ENCODE assay signal across 11 cellular contexts in the genomic region with DNA sequence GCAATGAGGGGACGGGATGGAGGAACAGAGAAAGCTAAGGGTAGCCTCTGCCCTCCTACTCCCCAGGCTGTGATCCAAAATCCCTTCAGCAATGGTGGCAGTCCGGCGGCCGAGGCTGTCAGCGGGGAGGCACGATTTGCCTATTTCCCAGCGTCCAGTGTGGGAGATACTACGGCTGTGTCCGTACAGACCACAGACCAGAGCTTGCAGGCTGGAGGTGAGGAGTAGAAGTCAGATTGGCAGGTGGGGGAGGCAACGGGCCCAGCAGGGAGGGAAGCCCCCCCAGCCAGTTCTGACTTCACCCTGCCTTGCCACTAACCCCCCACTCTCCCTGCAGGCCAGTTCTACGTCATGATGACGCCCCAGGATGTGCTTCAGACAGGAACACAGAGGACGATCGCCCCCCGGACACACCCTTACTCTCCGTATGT. TPM values are rescaled to one million over a fixed set of nuclear protein-coding genes. Genes with fewer than 3 reads are reported as not detected.
DNase-seq lines count a peak whose midpoint lies in the region; ATAC-seq, FAIRE-seq and TF ChIP-seq lines count a peak whose summit lies in the region.
"Had no signal": no experiment of that assay in that cellular context is flagged by ENCODE, and none has a peak within 500 bp of the region (broad histone marks: within the 10 kb centered on the region; RNA-seq: fewer than 3 reads in every experiment).

No MANE protein-coding gene starts in this region.

- no peaks in the 10 kb centered on the region for H3K9me3 Mint-ChIP-seq in osteocyte (ENCODE audit: unreplicated experiment)
- H3K9me3 Mint-ChIP-seq: dendritic cell treated with granulocyte-macrophage colony-stimulating factor and Interleukin-4, amounts not matched to agents 40 ng/mL and 50 ng/mL, for 4 days had no signal

- WGBS in H1 (ENCODE audit: extremely low coverage in 1 of 2, insufficient coverage in 1 of 2, insufficient read length in 1 of 2, insufficient replicate concordance in 2 of 2, low coverage in 1 of 2, low lambda C conversion rate in 2 of 2, missing lambda C conversion rate in 1 of 2), 2 experiments, result 88% methylated on average over 16 of the region's 16 CpGs; no CpG with 5 or more reads in 1 of the 2 experiments

- no peak overlapping the region for H3K23ac ChIP-seq in H1 (ENCODE audit: insufficient read length)

- H3K4me1 Mint-ChIP-seq in osteocyte (ENCODE audit: unreplicated experiment), result peaks cover 10% of the 10 kb centered on the region

- no peaks in the 10 kb centered on the region; the same call in 1 of the 2 replicates for H3K23me2 ChIP-seq in H1 (ENCODE audit: low read depth, low read length)

- peak overlapping the region; percentile 88 for H3K4me3 ChIP-seq in OCI-LY3 (ENCODE audit: low read length)
- no peak overlapping the region for H3K4me3 ChIP-seq in H1 (ENCODE audit: extremely low read depth in 1 of 4, insufficient read depth in 2 of 4, low read depth in 3 of 4, low read length in 4 of 4)

- POLR2A ChIA-PET in H1 (lab: Charles Lee; ENCODE audit: partially characterized antibody), result interaction anchor here (1.2 to 3.1 kb wide), 5 partner anchors 11 to 147 kb away, joined by 3 to 20 read pairs (median 4); partner anchors contain the start of gene HAMP

- no peak overlapping the region for H2BK12ac ChIP-seq in H1 (ENCODE audit: low read depth, low read length)

- FAIRE-seq in GM12892 (lab: Jason Lieb, UNC) (peak; percentile 21), H1 (lab: Jason Lieb, UNC) (no peak)
- FAIRE-seq: G401.6 had no signal

- no peak overlapping the region for H3K18ac ChIP-seq in H1 (ENCODE audit: extremely low read depth, low read length)

- H2BK20ac ChIP-seq in H1 (ENCODE audit: low read length), result no peak overlapping the region

- H4K20me1 ChIP-seq in OCI-LY3 (ENCODE audit: insufficient read depth, low read length), result no peaks in the 10 kb centered on the region
- peaks cover 0 to 14% of the 10 kb centered on the region in 2 experiments for H4K20me1 ChIP-seq in H1 (replicated peaks in 1 of 2; ENCODE audit: control insufficient read depth in 1 of 2, insufficient read depth in 2 of 2, low read length in 2 of 2)

- H3K56ac ChIP-seq in H1 (replicated peaks; ENCODE audit: insufficient read length, low read depth, low read length), result no peak overlapping the region

- no peak overlapping the region for H3K27ac Mint-ChIP-seq in osteocyte (ENCODE audit: unreplicated experiment)

- no peak overlapping the region for H3K14ac ChIP-seq in H1 (ENCODE audit: insufficient read length)

- no peak overlapping the region; the same call in 1 of the 2 replicates for H4K8ac ChIP-seq in H1 (ENCODE audit: extremely low read depth, insufficient read depth, low read length)

- H3K4me1 ChIP-seq in OCI-LY3 (ENCODE audit: low read length) (peaks cover 47% of the 10 kb centered on the region), H1 (replicated peaks in 1 of 4; ENCODE audit: control insufficient read depth in 3 of 4, insufficient read depth in 4 of 4, low read length in 3 of 4) (peaks cover 0 to 14% (median 8%) of the 10 kb centered on the region in 4 experiments; a peak in 5 of 7 replicates)

- no peaks in the 10 kb centered on the region for H3K27me3 Mint-ChIP-seq in osteocyte (ENCODE audit: unreplicated experiment)
- H3K27me3 Mint-ChIP-seq: dendritic cell treated with granulocyte-macrophage colony-stimulating factor and Interleukin-4, amounts not matched to agents 40 ng/mL and 50 ng/mL, for 4 days had no signal

- H3K79me2 ChIP-seq in OCI-LY3 (ENCODE audit: low read length) (peaks cover 18% of the 10 kb centered on the region), H1 (ENCODE audit: control insufficient read depth in 1 of 2, insufficient read depth in 2 of 2, low read length in 2 of 2) (0 out of 4 replicates have a peak, but pooled peaks cover 0 to 5% of the 10 kb centered on the region in 2 experiments)

- H2AFZ ChIP-seq in OCI-LY3 (ENCODE audit: low read depth, low read length) (no peak overlapping the region), H1 (ENCODE audit: low read length) (no peak overlapping the region)

- TF ChIP-seq POLR2A in GM12892 (IDR thresholded peaks at IDR 0.05; ENCODE audit: low read depth, low read length) (no peak), H1 (IDR thresholded peaks at IDR 0.05; ENCODE audit: control extremely low read depth in 1 of 2, low read depth in 2 of 2, low read length in 2 of 2) (no peak)

- TF ChIP-seq CTCF in OCI-LY3 (IDR thresholded peaks at IDR 0.05; ENCODE audit: low read depth, low read length) (no peak), H1 (IDR thresholded peaks at IDR 0.05; ENCODE audit: control extremely low read depth in 1 of 3, insufficient read depth in 1 of 3, low read depth in 1 of 3, low read length in 3 of 3) (no peak), osteocyte (IDR thresholded peaks at IDR 0.05) (no peak)

- TF ChIP-seq EP300 in H1 (IDR thresholded peaks at IDR 0.05; ENCODE audit: borderline replicate concordance in 1 of 2, low read depth in 2 of 2, low read length in 2 of 2), result no peak

- H2AK5ac ChIP-seq in H1 (ENCODE audit: low read depth, low read length), result no peak overlapping the region

- no peak overlapping the region for H4K91ac ChIP-seq in H1 (replicated peaks; ENCODE audit: insufficient read length, low read length)

- H3K27ac ChIP-seq in OCI-LY3 (ENCODE audit: low read length), result no peak overlapping the region
- no peak overlapping the region for H3K27ac ChIP-seq in H1 (ENCODE audit: low read depth, low read length)

- TF ChIP-seq RAD21 in H1 (IDR thresholded peaks at IDR 0.05 in 1 of 2, conservative IDR thresholded peaks at IDR 0.05 in 1 of 2; ENCODE audit: low read depth in 2 of 2, low read length in 2 of 2), result no peak

- no peak for ATAC-seq in HG02840 (IDR thresholded peaks at IDR 0.05; ENCODE audit: low FRiP score, unreplicated experiment)

- no peak overlapping the region for H4K5ac ChIP-seq in H1 (ENCODE audit: insufficient read length, low read depth, low read length)

- H2BK15ac ChIP-seq in H1 (ENCODE audit: low read length), result no peak overlapping the region

- H3K36me3 Mint-ChIP-seq in osteocyte (ENCODE audit: unreplicated experiment), result peaks cover 29% of the 10 kb centered on the region

- H3K4me2 ChIP-seq in OCI-LY3 (ENCODE audit: low read length) (peak overlapping the region; percentile 80), H1 (ENCODE audit: insufficient read depth in 1 of 2, low read depth in 2 of 2, low read length in 2 of 2) (peak overlapping the region; percentile 0 to 83; a peak in 2 of 4 replicates)

- H3K9ac ChIP-seq in OCI-LY3 (ENCODE audit: low read length) (no peak overlapping the region), H1 (replicated peaks in 1 of 4; ENCODE audit: extremely low read depth in 1 of 4, low read depth in 3 of 4, low read length in 3 of 4) (no peak overlapping the region)

- H3K4ac ChIP-seq in H1 (replicated peaks; ENCODE audit: insufficient read length, low read depth, low read length), result no peak overlapping the region

- CTCF ChIA-PET in H1 (lab: Charles Lee; ENCODE audit: partially characterized antibody), result interaction anchor here (1.0 to 2.2 kb wide), 7 partner anchors 8 to 186 kb away, joined by 3 to 14 read pairs (median 4); partner anchors contain the start of gene MAG

- peaks cover 3% of the 10 kb centered on the region; the same call in 1 of the 2 replicates for H3K79me1 ChIP-seq in H1 (ENCODE audit: low read depth, low read length)

- DNase-seq in GM12892 (ENCODE audit: insufficient read length) (no peak), H1 (ENCODE audit: low read depth in 1 of 2, low spot score in 2 of 2) (no peak), osteocyte (ENCODE audit: extremely low spot score, unreplicated experiment) (no peak), SHP77 (lab: John Stamatoyannopoulos, UW) (no peak), RKO (ENCODE audit: low spot score) (no peak)
- DNase-seq: SIG-M5 had no signal

- H3K4me3 Mint-ChIP-seq in osteocyte (ENCODE audit: unreplicated experiment), result peak overlapping the region; percentile 67

- H3K9me3 ChIP-seq in OCI-LY3 (ENCODE audit: insufficient read depth, low read length), result no peaks in the 10 kb centered on the region
- H3K9me3 ChIP-seq in H1 (ENCODE audit: insufficient read depth in 2 of 2, low read depth in 1 of 2, low read length in 1 of 2), result no peaks in the 10 kb centered on the region
- H3K9me3 ChIP-seq: suprapubic skin had no signal

- H3K27me3 ChIP-seq in OCI-LY3 (ENCODE audit: low read depth, low read length) (no peaks in the 10 kb centered on the region), H1 (replicated peaks in 1 of 4; ENCODE audit: control insufficient read depth in 3 of 4, extremely low read depth in 1 of 4, insufficient read depth in 3 of 4, low read length in 3 of 4) (no peaks in the 10 kb centered on the region)
- H3K27me3 ChIP-seq: suprapubic skin had no signal

- H3K36me3 ChIP-seq in OCI-LY3 (replicated peaks; ENCODE audit: low read depth, low read length), result peaks cover 49% of the 10 kb centered on the region
- peaks cover 11 to 32% (median 19%) of the 10 kb centered on the region in 4 experiments; a peak in 7 of 8 replicates for H3K36me3 ChIP-seq in H1 (ENCODE audit: control insufficient read depth in 2 of 4, insufficient read depth in 4 of 4, low read length in 3 of 4)

- H2BK5ac ChIP-seq in H1 (ENCODE audit: low read depth, low read length), result no peak overlapping the region

- no peak overlapping the region for H2BK120ac ChIP-seq in H1 (replicated peaks; ENCODE audit: low read depth, low read length)

RNA-seq across cellular contexts. Expression of gene USF2, which starts 1.6 kb away (rescaled TPM):
- 122 TPM for polyA plus RNA-seq in GM12892 (2012; ENCODE audit: missing spikeins)
- total RNA-seq in H1 (2021; fragmentation: NEBNext Ultra II Directional; extraction: Animal tissue kit (Norgen Biotek cat#: 25700)), result 109 and 113 TPM in 2 replicates
- 74.1 and 119 TPM in 2 replicates for polyA plus RNA-seq in H1 (2011; rRNA removed)
- polyA plus RNA-seq in H1 (2011; cell fraction: cytosol; rRNA removed), result 142 TPM
- polyA plus RNA-seq in H1 (2011; cell fraction: nucleus; rRNA removed), result 268 TPM
- 112 to 133 TPM (median 125 TPM) in 4 replicates for polyA plus RNA-seq in H1 (2012, experiment 1 of 2)
- 90.5 TPM for polyA plus RNA-seq in H1 (2012, experiment 2 of 2)
- 70.6 TPM for polyA plus RNA-seq in H1 (2013, experiment 1 of 2)
- 72.7 TPM for polyA plus RNA-seq in H1 (2013, experiment 2 of 2)
- 29.0 and 60.8 TPM in 2 replicates for polyA minus RNA-seq in H1 (2011; rRNA and poly(A)+ RNA removed)
- 79.1 TPM for polyA minus RNA-seq in H1 (2011; cell fraction: cytosol; rRNA and poly(A)+ RNA removed)
- polyA minus RNA-seq in H1 (2011; cell fraction: nucleus; rRNA and poly(A)+ RNA removed), result 82.7 TPM
- 112 and 115 TPM in 2 replicates for total RNA-seq in osteocyte

RNA-seq across cellular contexts. Expression of gene HAMP, which starts 11.9 kb away (rescaled TPM):
- not detected for polyA plus RNA-seq in GM12892 (2012; ENCODE audit: missing spikeins)
- total RNA-seq in H1 (2021; fragmentation: NEBNext Ultra II Directional; extraction: Animal tissue kit (Norgen Biotek cat#: 25700)), result not detected in 2 replicates
- 0.06 and 0.08 TPM in 2 replicates for polyA plus RNA-seq in H1 (2011; rRNA removed)
- not detected for polyA plus RNA-seq in H1 (2011; cell fraction: cytosol; rRNA removed)
- not detected for polyA plus RNA-seq in H1 (2011; cell fraction: nucleus; rRNA removed)
- 0.20 TPM in 1 of 4 replicates, not detected in the others for polyA plus RNA-seq in H1 (2012, experiment 1 of 2)
- not detected for polyA plus RNA-seq in H1 (2012, experiment 2 of 2)
- 0.12 TPM for polyA plus RNA-seq in H1 (2013, experiment 1 of 2)
- 0.07 TPM for polyA plus RNA-seq in H1 (2013, experiment 2 of 2)
- polyA minus RNA-seq in H1 (2011; rRNA and poly(A)+ RNA removed), result not detected in 2 replicates
- polyA minus RNA-seq in H1 (2011; cell fraction: cytosol; rRNA and poly(A)+ RNA removed), result not detected
- polyA minus RNA-seq in H1 (2011; cell fraction: nucleus; rRNA and poly(A)+ RNA removed), result not detected
- 0.68 TPM in 1 of 2 replicates, not detected in the other for total RNA-seq in osteocyte

RNA-seq across cellular contexts. Expression of gene MAG, which starts 21.6 kb away (rescaled TPM):
- polyA plus RNA-seq in GM12892 (2012; ENCODE audit: missing spikeins), result not detected
- 0.46 and 1.3 TPM in 2 replicates for total RNA-seq in H1 (2021; fragmentation: NEBNext Ultra II Directional; extraction: Animal tissue kit (Norgen Biotek cat#: 25700))
- 0.20 and 0.72 TPM in 2 replicates for polyA plus RNA-seq in H1 (2011; rRNA removed)
- 0.41 TPM for polyA plus RNA-seq in H1 (2011; cell fraction: cytosol; rRNA removed)
- polyA plus RNA-seq in H1 (2011; cell fraction: nucleus; rRNA removed), result 1.7 TPM
- polyA plus RNA-seq in H1 (2012, experiment 1 of 2), result 0.22 to 0.74 TPM (median 0.54 TPM) in 4 replicates
- polyA plus RNA-seq in H1 (2012, experiment 2 of 2), result 0.28 TPM
- polyA plus RNA-seq in H1 (2013, experiment 1 of 2), result 1.4 TPM
- 1.3 TPM for polyA plus RNA-seq in H1 (2013, experiment 2 of 2)
- 0.25 and 0.90 TPM in 2 replicates for polyA minus RNA-seq in H1 (2011; rRNA and poly(A)+ RNA removed)
- not detected for polyA minus RNA-seq in H1 (2011; cell fraction: cytosol; rRNA and poly(A)+ RNA removed)
- polyA minus RNA-seq in H1 (2011; cell fraction: nucleus; rRNA and poly(A)+ RNA removed), result not detected
- total RNA-seq in osteocyte, result not detected in 2 replicates
- total RNA-seq: suprapubic skin had no signal

RNA-seq across cellular contexts. Expression of gene LSR, which starts 21.6 kb away (rescaled TPM):
- polyA plus RNA-seq in GM12892 (2012; ENCODE audit: missing spikeins), result 12.7 TPM
- 159 and 166 TPM in 2 replicates for total RNA-seq in H1 (2021; fragmentation: NEBNext Ultra II Directional; extraction: Animal tissue kit (Norgen Biotek cat#: 25700))
- polyA plus RNA-seq in H1 (2011; rRNA removed), result 186 and 296 TPM in 2 replicates
- 106 TPM for polyA plus RNA-seq in H1 (2011; cell fraction: cytosol; rRNA removed)
- polyA plus RNA-seq in H1 (2011; cell fraction: nucleus; rRNA removed), result 204 TPM
- polyA plus RNA-seq in H1 (2012, experiment 1 of 2), result 145 to 238 TPM (median 230 TPM) in 4 replicates
- polyA plus RNA-seq in H1 (2012, experiment 2 of 2), result 175 TPM
- 208 TPM for polyA plus RNA-seq in H1 (2013, experiment 1 of 2)
- 218 TPM for polyA plus RNA-seq in H1 (2013, experiment 2 of 2)
- 87.1 and 93.1 TPM in 2 replicates for polyA minus RNA-seq in H1 (2011; rRNA and poly(A)+ RNA removed)
- polyA minus RNA-seq in H1 (2011; cell fraction: cytosol; rRNA and poly(A)+ RNA removed), result 222 TPM
- 191 TPM for polyA minus RNA-seq in H1 (2011; cell fraction: nucleus; rRNA and poly(A)+ RNA removed)
- 0.29 and 0.83 TPM in 2 replicates for total RNA-seq in osteocyte

RNA-seq across cellular contexts. Expression of gene FAM187B, which starts 41.9 kb away (rescaled TPM):
- polyA plus RNA-seq in GM12892 (2012; ENCODE audit: missing spikeins), result not detected
- not detected in 2 replicates for total RNA-seq in H1 (2021; fragmentation: NEBNext Ultra II Directional; extraction: Animal tissue kit (Norgen Biotek cat#: 25700))
- polyA plus RNA-seq in H1 (2011; rRNA removed), result 0.09 TPM in 1 of 2 replicates, not detected in the other
- polyA plus RNA-seq in H1 (2011; cell fraction: cytosol; rRNA removed), result 0.06 TPM
- 0.19 TPM for polyA plus RNA-seq in H1 (2011; cell fraction: nucleus; rRNA removed)
- not detected in 4 replicates for polyA plus RNA-seq in H1 (2012, experiment 1 of 2)
- polyA plus RNA-seq in H1 (2012, experiment 2 of 2), result not detected
- polyA plus RNA-seq in H1 (2013, experiment 1 of 2), result not detected
- polyA plus RNA-seq in H1 (2013, experiment 2 of 2), result not detected
- polyA minus RNA-seq in H1 (2011; rRNA and poly(A)+ RNA removed), result not detected in 2 replicates
- polyA minus RNA-seq in H1 (2011; cell fraction: cytosol; rRNA and poly(A)+ RNA removed), result not detected
- polyA minus RNA-seq in H1 (2011; cell fraction: nucleus; rRNA and poly(A)+ RNA removed), result not detected
- not detected in 2 replicates for total RNA-seq in osteocyte
- total RNA-seq: suprapubic skin had no signal
